ENCODE assay signal across 21 cellular contexts in genomic region chr11:95608093-95608492, GRCh38.
DNase-seq lines count a peak whose midpoint lies in the region; ATAC-seq, FAIRE-seq and TF ChIP-seq lines count a peak whose summit lies in the region.
"Had no signal": no experiment of that assay in that cellular context is flagged by ENCODE, and none has a peak within 500 bp of the region (broad histone marks: within the 10 kb centered on the region; RNA-seq: fewer than 3 reads in every experiment).

No MANE protein-coding gene starts in this region.

- peaks cover 7% of the 10 kb centered on the region for H3K4me1 ChIP-seq in GM23338 (ENCODE audit: insufficient read depth)
- H3K4me1 ChIP-seq in tibial nerve: peaks cover 0 to 7% (median 2%) of the 10 kb centered on the region in 4 donors
- H3K4me1 ChIP-seq in CD8-positive, alpha-beta T cell (ENCODE audit: insufficient read depth, low read length): no peaks in the 10 kb centered on the region
- H3K4me1 ChIP-seq: BLaER1, Caco-2 had no signal

- peak overlapping the region; percentile 40; the same call in 1 of the 2 replicates for H3K27ac Mint-ChIP-seq in GM23338
- H3K27ac Mint-ChIP-seq in CD8-positive, alpha-beta T cell: no peak overlapping the region
- H3K27ac Mint-ChIP-seq: HFFc6 had no signal

- POLR2A ChIA-PET in CD8-positive, alpha-beta T cell (lab: Charles Lee): no interaction called here

- H2AFZ ChIP-seq in GM23338: peak overlapping the region; percentile 11; the same call in 1 of the 2 replicates

- no peaks in the 10 kb centered on the region for H4K20me1 ChIP-seq in GM23338 (replicated peaks; ENCODE audit: insufficient read depth)
- H4K20me1 ChIP-seq: BLaER1 had no signal

- TF ChIP-seq CTCF in GM23338 (conservative IDR thresholded peaks at IDR 0.05; ENCODE audit: low read depth in 2 of 2): no peak
- no peak for TF ChIP-seq CTCF in tibial nerve (IDR thresholded peaks at IDR 0.05)
- no peak for TF ChIP-seq CTCF in CD8-positive, alpha-beta T cell (IDR thresholded peaks at IDR 0.05)

- H3K27me3 ChIP-seq in GM23338 (ENCODE audit: insufficient read depth) (no peaks in the 10 kb centered on the region), tibial nerve (no peaks in the 10 kb centered on the region)
- no peaks in the 10 kb centered on the region for H3K27me3 ChIP-seq in CD8-positive, alpha-beta T cell (ENCODE audit: insufficient read depth, low read length)
- H3K27me3 ChIP-seq: BLaER1, MG63 had no signal

- H3K4me3 ChIP-seq in GM23338 (no peak overlapping the region), tibial nerve (no peak overlapping the region)
- H3K4me3 ChIP-seq in CD8-positive, alpha-beta T cell (ENCODE audit: low read depth, low read length): no peak overlapping the region
- H3K4me3 ChIP-seq: BLaER1, GM12878, MG63 had no signal

- no peak for FAIRE-seq in RCC 7860 (lab: Jason Lieb, UNC)
- FAIRE-seq: GM12878 had no signal

- H3K9me3 ChIP-seq in tibial nerve: no peaks in the 10 kb centered on the region
- H3K9me3 ChIP-seq in CD8-positive, alpha-beta T cell (ENCODE audit: low read length): no peaks in the 10 kb centered on the region
- H3K9me3 ChIP-seq: BLaER1, MG63 had no signal

- H3K36me3 Mint-ChIP-seq in GM23338 (ENCODE audit: low read depth): no peaks in the 10 kb centered on the region
- H3K36me3 Mint-ChIP-seq in CD8-positive, alpha-beta T cell: no peaks in the 10 kb centered on the region

- no peaks in the 10 kb centered on the region for H3K36me3 ChIP-seq in GM23338 (ENCODE audit: insufficient read depth)
- no peaks in the 10 kb centered on the region for H3K36me3 ChIP-seq in tibial nerve
- no peaks in the 10 kb centered on the region for H3K36me3 ChIP-seq in CD8-positive, alpha-beta T cell (ENCODE audit: insufficient read depth, low read length)
- H3K36me3 ChIP-seq: BLaER1, MG63 had no signal

- peak in 1 of 2 donors; percentile 6 for TF ChIP-seq EP300 in tibial nerve (IDR thresholded peaks at IDR 0.05)

- no peak for TF ChIP-seq POLR2A in tibial nerve (IDR thresholded peaks at IDR 0.05)

- CTCF ChIA-PET in CD8-positive, alpha-beta T cell (lab: Charles Lee): interaction anchor here (1.1 kb wide), 1 partner anchor 9 kb away, joined by 3 read pairs; no protein-coding TSS in a partner anchor

- no peak overlapping the region for H3K4me3 Mint-ChIP-seq in GM23338
- H3K4me3 Mint-ChIP-seq in CD8-positive, alpha-beta T cell: no peak overlapping the region
- H3K4me3 Mint-ChIP-seq: HFFc6 had no signal

- H3K27ac ChIP-seq in GM23338 (ENCODE audit: low read depth): no peak overlapping the region
- H3K27ac ChIP-seq in tibial nerve: peak overlapping the region in 3 of 4 donors; percentile 7 to 70 (median 19)
- no peak overlapping the region for H3K27ac ChIP-seq in CD8-positive, alpha-beta T cell (ENCODE audit: low read depth, low read length)
- H3K27ac ChIP-seq: BLaER1 had no signal

- ATAC-seq in GM23338: peak; percentile 74
- no peak for ATAC-seq in CD8-positive, alpha-beta T cell
- ATAC-seq: GM12878, SK-N-SH treated with all-trans-retinoic acid at 6 μM for 48 hours had no signal

- 53 to 68% methylated on average over 1 of the region's 1 CpG for WGBS in tibial nerve, 2 donors

- H3K9me2 ChIP-seq in GM23338 (ENCODE audit: insufficient read depth): peaks cover 18% of the 10 kb centered on the region; the same call in 1 of the 2 replicates

- DNase-seq in GM23338 (ENCODE audit: low spot score) (peak; percentile 13), astrocyte of the hippocampus (ENCODE audit: low read depth, low spot score) (peak; percentile 41), medulla oblongata (ENCODE audit: extremely low spot score) (peak; percentile 50), tibial nerve (ENCODE audit: low spot score in 2 of 2) (no peak), RCC 7860 (ENCODE audit: low spot score) (no peak), occipital lobe (lab: John Stamatoyannopoulos, UW) (no peak)
- no peak for DNase-seq in CD8-positive, alpha-beta T cell
- DNase-seq: Caco-2; CD4-positive, CD25-positive, alpha-beta regulatory T cell; GDM1; H7; HFFc6; KBM-7; MG63; NCI-H2029; NCI-H446; NCI-H524 treated with DMSO at 0.1 percent for 48 hours; NCI-H774 had no signal

- H3F3A ChIP-seq in GM23338 (replicated peaks; ENCODE audit: low read depth): no peaks in the 10 kb centered on the region

- no peaks in the 10 kb centered on the region for H3K9me3 Mint-ChIP-seq in GM23338
- no peaks in the 10 kb centered on the region for H3K9me3 Mint-ChIP-seq in CD8-positive, alpha-beta T cell
- H3K9me3 Mint-ChIP-seq: HFFc6 had no signal

- H3K4me2 ChIP-seq in GM23338: peak overlapping the region; percentile 9; the same call in 1 of the 2 replicates
- H3K4me2 ChIP-seq: BLaER1 had no signal

- H3K27me3 Mint-ChIP-seq in GM23338 (ENCODE audit: insufficient read depth, low read depth, poor library complexity): no peaks in the 10 kb centered on the region
- H3K27me3 Mint-ChIP-seq in CD8-positive, alpha-beta T cell (ENCODE audit: low read depth): no peaks in the 10 kb centered on the region

- intact Hi-C loops in CD8-positive, alpha-beta T cell (cut with DNase I, micrococcal nuclease): no loop called here

- H3K79me2 ChIP-seq in GM23338 (replicated peaks; ENCODE audit: insufficient read depth): no peaks in the 10 kb centered on the region

- H3K4me1 Mint-ChIP-seq in GM23338: peaks cover 10% of the 10 kb centered on the region
- peaks cover 3% of the 10 kb centered on the region for H3K4me1 Mint-ChIP-seq in CD8-positive, alpha-beta T cell (ENCODE audit: low read depth)

TF ChIP-seq in GM23338, 12 proteins besides CTCF, POLR2A, EP300 and RAD21 (continues in another document):
- TF ChIP-seq, protein P1, sequence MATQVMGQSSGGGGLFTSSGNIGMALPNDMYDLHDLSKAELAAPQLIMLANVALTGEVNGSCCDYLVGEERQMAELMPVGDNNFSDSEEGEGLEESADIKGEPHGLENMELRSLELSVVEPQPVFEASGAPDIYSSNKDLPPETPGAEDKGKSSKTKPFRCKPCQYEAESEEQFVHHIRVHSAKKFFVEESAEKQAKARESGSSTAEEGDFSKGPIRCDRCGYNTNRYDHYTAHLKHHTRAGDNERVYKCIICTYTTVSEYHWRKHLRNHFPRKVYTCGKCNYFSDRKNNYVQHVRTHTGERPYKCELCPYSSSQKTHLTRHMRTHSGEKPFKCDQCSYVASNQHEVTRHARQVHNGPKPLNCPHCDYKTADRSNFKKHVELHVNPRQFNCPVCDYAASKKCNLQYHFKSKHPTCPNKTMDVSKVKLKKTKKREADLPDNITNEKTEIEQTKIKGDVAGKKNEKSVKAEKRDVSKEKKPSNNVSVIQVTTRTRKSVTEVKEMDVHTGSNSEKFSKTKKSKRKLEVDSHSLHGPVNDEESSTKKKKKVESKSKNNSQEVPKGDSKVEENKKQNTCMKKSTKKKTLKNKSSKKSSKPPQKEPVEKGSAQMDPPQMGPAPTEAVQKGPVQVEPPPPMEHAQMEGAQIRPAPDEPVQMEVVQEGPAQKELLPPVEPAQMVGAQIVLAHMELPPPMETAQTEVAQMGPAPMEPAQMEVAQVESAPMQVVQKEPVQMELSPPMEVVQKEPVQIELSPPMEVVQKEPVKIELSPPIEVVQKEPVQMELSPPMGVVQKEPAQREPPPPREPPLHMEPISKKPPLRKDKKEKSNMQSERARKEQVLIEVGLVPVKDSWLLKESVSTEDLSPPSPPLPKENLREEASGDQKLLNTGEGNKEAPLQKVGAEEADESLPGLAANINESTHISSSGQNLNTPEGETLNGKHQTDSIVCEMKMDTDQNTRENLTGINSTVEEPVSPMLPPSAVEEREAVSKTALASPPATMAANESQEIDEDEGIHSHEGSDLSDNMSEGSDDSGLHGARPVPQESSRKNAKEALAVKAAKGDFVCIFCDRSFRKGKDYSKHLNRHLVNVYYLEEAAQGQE (IDR thresholded peaks at IDR 0.05; ENCODE audit: unreplicated experiment): no peak
- TF ChIP-seq EZH2phosphoT487 (IDR thresholded peaks at IDR 0.05; ENCODE audit: unreplicated experiment): no peak
- no peak for TF ChIP-seq ZNF331 (CRISPR knock-in tag; IDR thresholded peaks at IDR 0.05; ENCODE audit: low read depth)

Comparison
In these comparisons a context has a peak if more than half of its experiments do, and no peak if none do; other contexts are left out.
1. DNase-seq: peak in GM23338 (single experiment), astrocyte of the hippocampus (single experiment) and medulla oblongata (single experiment); none in tibial nerve (0 of 2), RCC 7860 (single experiment), CD8-positive, alpha-beta T cell (0 of 7) and occipital lobe (single experiment).
2. H3K27ac ChIP-seq: peak in tibial nerve (3 of 4); none in GM23338 (single experiment) and CD8-positive, alpha-beta T cell (single experiment).